ENCODE assay signal across 8 cellular contexts in the genomic region with DNA sequence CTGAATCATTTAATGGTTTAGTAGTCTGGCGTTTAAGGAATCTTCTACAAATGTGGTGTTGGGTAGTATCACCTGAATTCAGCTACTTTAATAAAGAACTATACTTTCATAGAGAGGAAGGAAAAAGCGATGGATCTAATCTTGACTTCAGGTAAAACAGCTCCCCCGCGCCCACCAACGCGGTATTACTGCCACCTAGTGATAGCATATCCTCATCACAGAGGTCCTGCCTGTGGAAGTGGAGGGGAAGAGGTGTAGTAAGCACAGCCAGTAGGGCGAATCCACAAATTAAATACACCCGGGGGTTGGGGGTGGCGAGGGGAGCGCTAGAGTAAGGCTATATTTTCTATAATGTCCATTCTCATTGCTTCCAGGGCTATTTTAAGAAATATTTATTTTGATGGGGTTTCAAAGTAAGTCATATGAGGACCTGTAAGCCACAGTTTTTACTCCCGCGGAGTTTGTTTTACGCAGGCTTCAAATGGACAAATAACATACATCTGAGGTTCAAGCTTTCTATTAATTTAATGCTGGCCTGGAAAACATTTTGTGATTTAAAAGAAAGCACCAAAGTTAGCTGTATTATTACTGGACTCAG. TPM values are rescaled to one million over a fixed set of nuclear protein-coding genes. Genes with fewer than 3 reads are reported as not detected.
DNase-seq lines count a peak whose midpoint lies in the region; ATAC-seq and TF ChIP-seq lines count a peak whose summit lies in the region.

No MANE protein-coding gene starts in this region.

- no peaks in the 10 kb centered on the region for H3K9me3 ChIP-seq in Karpas-422 (ENCODE audit: low read length)

- H3K27me3 ChIP-seq in GM23338 (ENCODE audit: insufficient read depth) (no peaks in the 10 kb centered on the region), Karpas-422 (ENCODE audit: low read length) (0 out of 2 replicates have a peak, but pooled peaks cover 3% of the 10 kb centered on the region)

- H4K20me1 ChIP-seq in GM23338 (replicated peaks; ENCODE audit: insufficient read depth) (no peaks in the 10 kb centered on the region), Karpas-422 (ENCODE audit: insufficient read depth, low read depth, low read length) (no peaks in the 10 kb centered on the region)

- peak; percentile 80 for DNase-seq in GM12865 (ENCODE audit: low read depth)
- DNase-seq in GM23338 (ENCODE audit: low spot score): peak; percentile 86
- peak; percentile 92 for DNase-seq in Karpas-422
- peak; percentile 26 to 80 (median 51) for DNase-seq in T-helper 2 cell
- peak; percentile 11 for DNase-seq in amniotic stem cell (lab: John Stamatoyannopoulos, UW)
- DNase-seq in immature natural killer cell: peak; percentile 31 to 44 (median 32)
- peak; percentile 55 to 66 for DNase-seq in stimulated activated CD4-positive, alpha-beta T cell treated with anti-CD3 and anti-CD28 coated beads, Interleukin-4, amount 100 ng/mL, for 48 hours (ENCODE audit: low read depth in 2 of 2)
- DNase-seq in hippocampal formation (lab: John Stamatoyannopoulos, UW): no peak

- no peak overlapping the region for H3K4me2 ChIP-seq in GM23338
- H3K4me2 ChIP-seq in Karpas-422 (ENCODE audit: low read depth, low read length, poor library complexity, severe bottlenecking): peak overlapping the region; percentile 68

- H3K9me2 ChIP-seq in GM23338 (ENCODE audit: insufficient read depth): 0 out of 2 replicates have a peak, but pooled peaks cover 5% of the 10 kb centered on the region
- no peaks in the 10 kb centered on the region for H3K9me2 ChIP-seq in Karpas-422 (replicated peaks; ENCODE audit: insufficient read depth, low read length)

- H2AFZ ChIP-seq in GM23338: peak overlapping the region; percentile 16; the same call in 1 of the 2 replicates
- H2AFZ ChIP-seq in Karpas-422 (ENCODE audit: low read length): no peak overlapping the region

- H3K36me3 ChIP-seq in GM23338 (ENCODE audit: insufficient read depth) (no peaks in the 10 kb centered on the region), Karpas-422 (ENCODE audit: insufficient read depth, low read length) (no peaks in the 10 kb centered on the region)

- TF ChIP-seq CTCF in GM12865 (IDR thresholded peaks at IDR 0.05; ENCODE audit: insufficient read depth, low read depth, low read length, missing control alignments) (peak; percentile 74), GM23338 (conservative IDR thresholded peaks at IDR 0.05; ENCODE audit: low read depth in 2 of 2) (peak; percentile 92 to 96)

- no peaks in the 10 kb centered on the region for H3K79me2 ChIP-seq in GM23338 (replicated peaks; ENCODE audit: insufficient read depth)
- H3K79me2 ChIP-seq in Karpas-422 (ENCODE audit: low read length): no peaks in the 10 kb centered on the region

- H3K4me1 ChIP-seq in GM23338 (ENCODE audit: insufficient read depth): no peaks in the 10 kb centered on the region
- H3K4me1 ChIP-seq in Karpas-422 (ENCODE audit: low read length): peaks cover 48% of the 10 kb centered on the region

- H3K27ac Mint-ChIP-seq in GM23338 (no peak overlapping the region), immature natural killer cell (no peak overlapping the region)

- peaks cover 7% of the 10 kb centered on the region for H3K4me1 Mint-ChIP-seq in GM23338
- H3K4me1 Mint-ChIP-seq in immature natural killer cell: no peaks in the 10 kb centered on the region

- H3F3A ChIP-seq in GM23338 (replicated peaks; ENCODE audit: low read depth): no peaks in the 10 kb centered on the region

- H3K27me3 Mint-ChIP-seq in GM23338 (ENCODE audit: insufficient read depth, low read depth, poor library complexity) (peaks cover 7% of the 10 kb centered on the region), immature natural killer cell (ENCODE audit: low read depth in 3 of 3) (peaks cover 5 to 15% (median 9%) of the 10 kb centered on the region in 3 donors)

- no peak overlapping the region for H3K4me3 Mint-ChIP-seq in GM23338
- H3K4me3 Mint-ChIP-seq in immature natural killer cell: no peak overlapping the region

- no peak overlapping the region for H3K9ac ChIP-seq in Karpas-422 (ENCODE audit: low read length)

- H3K4me3 ChIP-seq in GM12865 (ENCODE audit: low read depth, low read length) (no peak overlapping the region), GM23338 (no peak overlapping the region), Karpas-422 (ENCODE audit: low read length) (peak overlapping the region; percentile 45; the same call in 1 of the 2 replicates)

- H3K9me3 Mint-ChIP-seq in GM23338 (no peaks in the 10 kb centered on the region), immature natural killer cell (no peaks in the 10 kb centered on the region)

- H3K36me3 Mint-ChIP-seq in GM23338 (ENCODE audit: low read depth) (no peaks in the 10 kb centered on the region), immature natural killer cell (no peaks in the 10 kb centered on the region)

- H3K27ac ChIP-seq in GM23338 (ENCODE audit: low read depth) (no peak overlapping the region), Karpas-422 (ENCODE audit: low read length) (no peak overlapping the region)

- peak; percentile 95 for ATAC-seq in GM23338

TF ChIP-seq in GM23338, 12 proteins besides CTCF, POLR2A, EP300 and RAD21:
- TF ChIP-seq, protein P1, sequence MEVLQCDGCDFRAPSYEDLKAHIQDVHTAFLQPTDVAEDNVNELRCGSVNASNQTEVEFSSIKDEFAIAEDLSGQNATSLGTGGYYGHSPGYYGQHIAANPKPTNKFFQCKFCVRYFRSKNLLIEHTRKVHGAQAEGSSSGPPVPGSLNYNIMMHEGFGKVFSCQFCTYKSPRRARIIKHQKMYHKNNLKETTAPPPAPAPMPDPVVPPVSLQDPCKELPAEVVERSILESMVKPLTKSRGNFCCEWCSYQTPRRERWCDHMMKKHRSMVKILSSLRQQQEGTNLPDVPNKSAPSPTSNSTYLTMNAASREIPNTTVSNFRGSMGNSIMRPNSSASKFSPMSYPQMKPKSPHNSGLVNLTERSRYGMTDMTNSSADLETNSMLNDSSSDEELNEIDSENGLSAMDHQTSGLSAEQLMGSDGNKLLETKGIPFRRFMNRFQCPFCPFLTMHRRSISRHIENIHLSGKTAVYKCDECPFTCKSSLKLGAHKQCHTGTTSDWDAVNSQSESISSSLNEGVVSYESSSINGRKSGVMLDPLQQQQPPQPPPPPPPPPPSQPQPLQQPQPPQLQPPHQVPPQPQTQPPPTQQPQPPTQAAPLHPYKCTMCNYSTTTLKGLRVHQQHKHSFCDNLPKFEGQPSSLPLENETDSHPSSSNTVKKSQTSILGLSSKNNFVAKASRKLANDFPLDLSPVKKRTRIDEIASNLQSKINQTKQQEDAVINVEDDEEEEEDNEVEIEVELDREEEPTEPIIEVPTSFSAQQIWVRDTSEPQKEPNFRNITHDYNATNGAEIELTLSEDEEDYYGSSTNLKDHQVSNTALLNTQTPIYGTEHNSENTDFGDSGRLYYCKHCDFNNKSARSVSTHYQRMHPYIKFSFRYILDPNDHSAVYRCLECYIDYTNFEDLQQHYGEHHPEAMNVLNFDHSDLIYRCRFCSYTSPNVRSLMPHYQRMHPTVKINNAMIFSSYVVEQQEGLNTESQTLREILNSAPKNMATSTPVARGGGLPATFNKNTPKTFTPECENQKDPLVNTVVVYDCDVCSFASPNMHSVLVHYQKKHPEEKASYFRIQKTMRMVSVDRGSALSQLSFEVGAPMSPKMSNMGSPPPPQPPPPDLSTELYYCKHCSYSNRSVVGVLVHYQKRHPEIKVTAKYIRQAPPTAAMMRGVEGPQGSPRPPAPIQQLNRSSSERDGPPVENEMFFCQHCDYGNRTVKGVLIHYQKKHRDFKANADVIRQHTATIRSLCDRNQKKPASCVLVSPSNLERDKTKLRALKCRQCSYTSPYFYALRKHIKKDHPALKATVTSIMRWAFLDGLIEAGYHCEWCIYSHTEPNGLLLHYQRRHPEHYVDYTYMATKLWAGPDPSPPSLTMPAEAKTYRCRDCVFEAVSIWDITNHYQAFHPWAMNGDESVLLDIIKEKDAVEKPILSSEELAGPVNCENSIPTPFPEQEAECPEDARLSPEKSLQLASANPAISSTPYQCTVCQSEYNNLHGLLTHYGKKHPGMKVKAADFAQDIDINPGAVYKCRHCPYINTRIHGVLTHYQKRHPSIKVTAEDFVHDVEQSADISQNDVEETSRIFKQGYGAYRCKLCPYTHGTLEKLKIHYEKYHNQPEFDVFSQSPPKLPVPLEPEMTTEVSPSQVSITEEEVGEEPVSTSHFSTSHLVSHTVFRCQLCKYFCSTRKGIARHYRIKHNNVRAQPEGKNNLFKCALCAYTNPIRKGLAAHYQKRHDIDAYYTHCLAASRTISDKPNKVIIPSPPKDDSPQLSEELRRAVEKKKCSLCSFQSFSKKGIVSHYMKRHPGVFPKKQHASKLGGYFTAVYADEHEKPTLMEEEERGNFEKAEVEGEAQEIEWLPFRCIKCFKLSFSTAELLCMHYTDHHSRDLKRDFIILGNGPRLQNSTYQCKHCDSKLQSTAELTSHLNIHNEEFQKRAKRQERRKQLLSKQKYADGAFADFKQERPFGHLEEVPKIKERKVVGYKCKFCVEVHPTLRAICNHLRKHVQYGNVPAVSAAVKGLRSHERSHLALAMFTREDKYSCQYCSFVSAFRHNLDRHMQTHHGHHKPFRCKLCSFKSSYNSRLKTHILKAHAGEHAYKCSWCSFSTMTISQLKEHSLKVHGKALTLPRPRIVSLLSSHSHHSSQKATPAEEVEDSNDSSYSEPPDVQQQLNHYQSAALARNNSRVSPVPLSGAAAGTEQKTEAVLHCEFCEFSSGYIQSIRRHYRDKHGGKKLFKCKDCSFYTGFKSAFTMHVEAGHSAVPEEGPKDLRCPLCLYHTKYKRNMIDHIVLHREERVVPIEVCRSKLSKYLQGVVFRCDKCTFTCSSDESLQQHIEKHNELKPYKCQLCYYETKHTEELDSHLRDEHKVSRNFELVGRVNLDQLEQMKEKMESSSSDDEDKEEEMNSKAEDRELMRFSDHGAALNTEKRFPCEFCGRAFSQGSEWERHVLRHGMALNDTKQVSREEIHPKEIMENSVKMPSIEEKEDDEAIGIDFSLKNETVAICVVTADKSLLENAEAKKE (CRISPR knock-in tag; IDR thresholded peaks at IDR 0.05): no peak
- TF ChIP-seq EZH2 (IDR thresholded peaks at IDR 0.05; ENCODE audit: low read depth, unreplicated experiment): no peak
- TF ChIP-seq JUNB (IDR thresholded peaks at IDR 0.05; ENCODE audit: unreplicated experiment): no peak
TF ChIP-seq in GM23338: peak in this region for 0.

RNA-seq across cellular contexts. Expression of a gene that starts 8.3 kb away (rescaled TPM):
- not detected in 2 replicates for total RNA-seq in GM23338 (2014; rRNA removed; shearing (Covaris generic))
- polyA plus RNA-seq in GM23338 (2016; fragmentation: Nextera tagmentation; extraction: Ambion mirVana) (not detected in 2 replicates), immature natural killer cell (10 to 100 TPM; 11.7 to 13.8 (median 13.2) TPM)
- 49.1 and 102 TPM in 2 replicates for total RNA-seq in Karpas-422 (2014; rRNA removed; shearing (Covaris generic); ENCODE audit: low replicate concordance)

Comparison
In these comparisons a context has a peak if more than half of its experiments do, and no peak if none do; other contexts are left out.
1. DNase-seq: peak in GM12865 (single experiment), GM23338 (single experiment), Karpas-422 (single experiment), T-helper 2 cell (5 of 5), amniotic stem cell (single experiment), immature natural killer cell (3 of 3) and stimulated activated CD4-positive, alpha-beta T cell treated with anti-CD3 and anti-CD28 coated beads, Interleukin-4, amount 100 ng/mL, for 48 hours (2 of 2); none in hippocampal formation (0 of 2).
2. RNA of a gene that starts 8.3 kb away (total RNA-seq): 49.1 to 102 TPM in Karpas-422; not detected in GM23338; every median in the first group is over 10 times any median in the second.